ENCODE assay signal across 9 cellular contexts in genomic region chr4:6695660-6696581, GRCh38. TPM values are rescaled to one million over a fixed set of nuclear protein-coding genes. Genes with fewer than 3 reads are reported as not detected.
DNase-seq lines count a peak whose midpoint lies in the region; ATAC-seq and TF ChIP-seq lines count a peak whose summit lies in the region.
"Had no signal": no experiment of that assay in that cellular context is flagged by ENCODE, and none has a peak within 500 bp of the region (broad histone marks: within the 10 kb centered on the region; RNA-seq: fewer than 3 reads in every experiment).

No MANE protein-coding gene starts in this region.

- H3K27me3 Mint-ChIP-seq in activated CD4-positive, alpha-beta memory T cell treated with anti-CD3 and anti-CD28 coated beads, Interleukin-2, amount 10 ng/mL, durations not matched to agents 7 days and 5 days: no peaks in the 10 kb centered on the region

- H3K36me3 ChIP-seq in right atrium auricular region: peaks cover 7% of the 10 kb centered on the region
- H3K36me3 ChIP-seq in thoracic aorta: no peaks in the 10 kb centered on the region

- H3K27me3 ChIP-seq in right atrium auricular region (no peaks in the 10 kb centered on the region), thoracic aorta (replicated peaks; ENCODE audit: insufficient read depth) (no peaks in the 10 kb centered on the region)
- H3K27me3 ChIP-seq: body of pancreas had no signal

- TF ChIP-seq CTCF in right atrium auricular region (IDR thresholded peaks at IDR 0.05) (no peak), thoracic aorta (IDR thresholded peaks at IDR 0.05) (no peak)

- peaks cover 28% of the 10 kb centered on the region for H3K36me3 Mint-ChIP-seq in activated CD4-positive, alpha-beta memory T cell treated with anti-CD3 and anti-CD28 coated beads, Interleukin-2, amount 10 ng/mL, durations not matched to agents 7 days and 5 days (ENCODE audit: low read depth)

- H3K27ac ChIP-seq in right atrium auricular region (peak overlapping the region; percentile 49 to 62), thoracic aorta (peak overlapping the region; percentile 31 to 49)

- H3K4me3 ChIP-seq in right atrium auricular region: no peak overlapping the region
- H3K4me3 ChIP-seq in thoracic aorta: no peak overlapping the region
- H3K4me3 ChIP-seq: body of pancreas had no signal

- peak overlapping the region; percentile 92 for H3K27ac Mint-ChIP-seq in activated CD4-positive, alpha-beta memory T cell treated with anti-CD3 and anti-CD28 coated beads, Interleukin-2, amount 10 ng/mL, durations not matched to agents 7 days and 5 days

- ATAC-seq in thoracic aorta (ENCODE audit: insufficient number of reproducible peaks, low FRiP score, low read depth): no peak
- ATAC-seq in HG02763 (IDR thresholded peaks at IDR 0.05; ENCODE audit: unreplicated experiment): no peak
- ATAC-seq in GM19035 (IDR thresholded peaks at IDR 0.05; ENCODE audit: unreplicated experiment): no peak
- ATAC-seq: body of pancreas had no signal

- POLR2A ChIA-PET in activated CD4-positive, alpha-beta memory T cell treated with anti-CD3 and anti-CD28 coated beads, Interleukin-2, amount 10 ng/mL, durations not matched to agents 7 days and 5 days (lab: Charles Lee): interaction anchor here (1.0 to 10.6 kb wide), 17 partner anchors 8 to 518 kb away, joined by 3 to 374 read pairs (median 7); partner anchors contain the start of genes BLOC1S4, GRPEL1, MRFAP1 and MRFAP1L1

- peaks cover 0 to 29% of the 10 kb centered on the region in 2 donors for H3K4me1 ChIP-seq in right atrium auricular region
- peaks cover 0 to 16% of the 10 kb centered on the region in 2 donors for H3K4me1 ChIP-seq in thoracic aorta (ENCODE audit: control insufficient read depth in 1 of 2, low read depth in 2 of 2)

- peak overlapping the region; percentile 61 for H3K4me3 Mint-ChIP-seq in activated CD4-positive, alpha-beta memory T cell treated with anti-CD3 and anti-CD28 coated beads, Interleukin-2, amount 10 ng/mL, durations not matched to agents 7 days and 5 days

- H3K9me3 ChIP-seq in right atrium auricular region (no peaks in the 10 kb centered on the region), thoracic aorta (no peaks in the 10 kb centered on the region)
- H3K9me3 ChIP-seq: body of pancreas had no signal

- no peaks in the 10 kb centered on the region for H3K9me3 Mint-ChIP-seq in activated CD4-positive, alpha-beta memory T cell treated with anti-CD3 and anti-CD28 coated beads, Interleukin-2, amount 10 ng/mL, durations not matched to agents 7 days and 5 days

- peak; percentile 33 for DNase-seq in NOMO-1 treated with DMSO at 0.1 percent for 48 hours (lab: John Stamatoyannopoulos, UW; ENCODE audit: unreplicated experiment)
- DNase-seq in NOMO-1 treated with dmso at 0.1 percent for 144 hours (lab: John Stamatoyannopoulos, UW; ENCODE audit: unreplicated experiment): no peak
- peak; percentile 77 for DNase-seq in activated CD4-positive, alpha-beta memory T cell treated with anti-CD3 and anti-CD28 coated beads, Interleukin-2, amount 10 ng/mL, durations not matched to agents 7 days and 5 days
- DNase-seq in right atrium auricular region (ENCODE audit: low spot score): no peak
- DNase-seq in thoracic aorta (ENCODE audit: low spot score): no peak
- DNase-seq in globus pallidus (ENCODE audit: low spot score): no peak

- peaks cover 88% of the 10 kb centered on the region for H3K4me1 Mint-ChIP-seq in activated CD4-positive, alpha-beta memory T cell treated with anti-CD3 and anti-CD28 coated beads, Interleukin-2, amount 10 ng/mL, durations not matched to agents 7 days and 5 days

- CTCF ChIA-PET in activated CD4-positive, alpha-beta memory T cell treated with anti-CD3 and anti-CD28 coated beads, Interleukin-2, amount 10 ng/mL, durations not matched to agents 7 days and 5 days (lab: Charles Lee): interaction anchor here (0.6 to 10.7 kb wide), 8 partner anchors 9 to 372 kb away, joined by 3 to 180 read pairs (median 5); partner anchors contain the start of genes GRPEL1 and MRFAP1L1

RNA-seq across cellular contexts. Expression of gene S100P, which starts 2.2 kb away (rescaled TPM):
- 100 to 1,000 TPM; 165 to 176 TPM for total RNA-seq in activated CD4-positive, alpha-beta memory T cell treated with anti-CD3 and anti-CD28 coated beads, Interleukin-2, amount 10 ng/mL, durations not matched to agents 7 days and 5 days
- under 1 TPM in 1 of 2 donors, not detected in 1; 0.35 TPM for total RNA-seq in right atrium auricular region
- 1 to 10 TPM in 1 of 2 donors, not detected in 1; 1.2 TPM for total RNA-seq in thoracic aorta

RNA-seq across cellular contexts. Expression of gene MRFAP1L1, which starts 13.7 kb away (rescaled TPM):
- 10 to 100 TPM; 81.9 to 83.1 TPM for total RNA-seq in activated CD4-positive, alpha-beta memory T cell treated with anti-CD3 and anti-CD28 coated beads, Interleukin-2, amount 10 ng/mL, durations not matched to agents 7 days and 5 days
- total RNA-seq in right atrium auricular region (10 to 100 TPM; 58.2 to 65.3 TPM), thoracic aorta (10 to 100 TPM; 47.1 to 62.6 TPM)

RNA-seq across cellular contexts. Expression of gene BLOC1S4, which starts 20.1 kb away (rescaled TPM):
- 10 to 100 TPM; 22.9 to 23.2 TPM for total RNA-seq in activated CD4-positive, alpha-beta memory T cell treated with anti-CD3 and anti-CD28 coated beads, Interleukin-2, amount 10 ng/mL, durations not matched to agents 7 days and 5 days
- total RNA-seq in right atrium auricular region (10 to 100 TPM in 1 of 2 donors, 1 to 10 TPM in 1; 8.4 to 17.4 TPM), thoracic aorta (10 to 100 TPM; 18.1 to 27.4 TPM)

RNA-seq across cellular contexts. Expression of gene MRFAP1, which starts 55.4 kb away (rescaled TPM):
- 100 to 1,000 TPM; 142 to 144 TPM for total RNA-seq in activated CD4-positive, alpha-beta memory T cell treated with anti-CD3 and anti-CD28 coated beads, Interleukin-2, amount 10 ng/mL, durations not matched to agents 7 days and 5 days
- total RNA-seq in right atrium auricular region: 100 to 1,000 TPM; 170 to 176 TPM
- 100 to 1,000 TPM; 131 to 243 TPM for total RNA-seq in thoracic aorta

Comparison
In these comparisons a context has a peak if more than half of its experiments do, and no peak if none do; other contexts are left out.
1. DNase-seq: peak in NOMO-1 treated with DMSO at 0.1 percent for 48 hours (single experiment) and activated CD4-positive, alpha-beta memory T cell treated with anti-CD3 and anti-CD28 coated beads, Interleukin-2, amount 10 ng/mL, durations not matched to agents 7 days and 5 days (single experiment); none in NOMO-1 treated with dmso at 0.1 percent for 144 hours (single experiment), right atrium auricular region (single experiment), thoracic aorta (single experiment) and globus pallidus (single experiment).
2. RNA of gene S100P, which starts 2.2 kb away (total RNA-seq): 165 to 176 TPM in activated CD4-positive, alpha-beta memory T cell treated with anti-CD3 and anti-CD28 coated beads, Interleukin-2, amount 10 ng/mL, durations not matched to agents 7 days and 5 days; 1.2 TPM in thoracic aorta and 0.35 TPM in right atrium auricular region; every median in the first group is over 10 times any median in the second.